ENCODE assay signal across 25 cellular contexts in the genomic region with DNA sequence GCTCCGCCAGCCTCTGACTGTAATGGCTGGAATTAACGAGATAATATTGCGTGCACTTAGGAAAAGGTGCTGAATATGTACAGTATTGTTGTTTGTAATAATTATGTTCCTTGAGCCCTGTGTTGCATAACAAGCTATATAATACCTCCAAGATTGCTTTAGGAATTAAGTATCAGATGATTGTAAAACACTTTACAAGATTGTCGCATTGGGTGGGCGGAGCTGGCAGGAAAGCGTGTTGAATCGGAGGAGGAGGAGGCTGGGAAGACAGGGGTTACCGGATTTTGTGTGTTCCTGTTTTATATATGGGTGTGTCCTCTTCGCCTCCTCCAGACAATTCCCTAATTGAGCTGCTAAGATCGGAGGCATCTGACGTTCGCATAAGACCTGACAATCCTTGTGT.
A peak's percentile ranks its signal among the peaks of the same experiment; 100 is the strongest.
DNase-seq lines count a peak whose midpoint lies in the region; ATAC-seq and TF ChIP-seq lines count a peak whose summit lies in the region.
"Had no signal": no experiment of that assay in that cellular context is flagged by ENCODE, and none has a peak within 500 bp of the region (broad histone marks: within the 10 kb centered on the region; RNA-seq: fewer than 3 reads in every experiment).

No MANE protein-coding gene starts in this region.

- H2BK5ac ChIP-seq in trophoblast cell (ENCODE audit: low read depth, low read length, poor library complexity), result no peak overlapping the region

- H3K27me3 ChIP-seq in trophoblast cell (ENCODE audit: insufficient read depth, low read length), result no peaks in the 10 kb centered on the region
- H3K27me3 ChIP-seq in naive thymus-derived CD4-positive, alpha-beta T cell (ENCODE audit: control insufficient read depth in 2 of 2, insufficient read depth in 2 of 2, low read length in 2 of 2), result no peaks in the 10 kb centered on the region
- H3K27me3 ChIP-seq: cardiac muscle cell, SJCRH30, upper lobe of left lung had no signal

- no peaks in the 10 kb centered on the region for H3K9me3 ChIP-seq in HEK293 (ENCODE audit: control insufficient read depth, insufficient read depth, low read depth, low read length)
- H3K9me3 ChIP-seq in trophoblast cell (ENCODE audit: insufficient read depth, low read depth, low read length), result no peaks in the 10 kb centered on the region
- H3K9me3 ChIP-seq in naive thymus-derived CD4-positive, alpha-beta T cell (ENCODE audit: control insufficient read depth in 2 of 3, low read length in 3 of 3), result no peaks in the 10 kb centered on the region
- H3K9me3 ChIP-seq: SJCRH30, upper lobe of left lung had no signal

- no peak overlapping the region for H2AK5ac ChIP-seq in trophoblast cell (ENCODE audit: low read length)

- H3K4me3 Mint-ChIP-seq in dendritic cell treated with granulocyte-macrophage colony-stimulating factor and Interleukin-4, amounts not matched to agents 40 ng/mL and 50 ng/mL, for 4 days, result no peak overlapping the region
- no peak overlapping the region for H3K4me3 Mint-ChIP-seq in naive thymus-derived CD4-positive, alpha-beta T cell
- H3K4me3 Mint-ChIP-seq: activated B cell treated with CpG ODN at 0.5 μM for 24 hours, mesothelial cell of epicardium, neural crest cell had no signal

- peaks cover 42% of the 10 kb centered on the region for H3K36me3 Mint-ChIP-seq in dendritic cell treated with granulocyte-macrophage colony-stimulating factor and Interleukin-4, amounts not matched to agents 40 ng/mL and 50 ng/mL, for 4 days (ENCODE audit: low read depth)
- peaks cover 5 to 38% (median 20%) of the 10 kb centered on the region in 5 donors for H3K36me3 Mint-ChIP-seq in naive thymus-derived CD4-positive, alpha-beta T cell

- H4K12ac ChIP-seq in trophoblast cell (ENCODE audit: low read depth, low read length), result no peak overlapping the region

- intact Hi-C loops in dendritic cell treated with granulocyte-macrophage colony-stimulating factor and Interleukin-4, amounts not matched to agents 40 ng/mL and 50 ng/mL, for 4 days (cut with micrococcal nuclease), result no loop called here
- intact Hi-C loops in naive thymus-derived CD4-positive, alpha-beta T cell (cut with micrococcal nuclease), result no loop called here

- no peak overlapping the region for H3K4me3 ChIP-seq in HEK293 (ENCODE audit: low read depth, low read length)
- H3K4me3 ChIP-seq in trophoblast cell (ENCODE audit: low read depth, low read length), result no peak overlapping the region
- H3K4me3 ChIP-seq in naive thymus-derived CD4-positive, alpha-beta T cell (ENCODE audit: low read length), result no peak overlapping the region
- H3K4me3 ChIP-seq: cardiac muscle cell, SJCRH30, upper lobe of left lung had no signal

- H3K27ac ChIP-seq in HEK293 (ENCODE audit: extremely low read depth, low read depth, low read length) (no peak overlapping the region), trophoblast cell (ENCODE audit: low read depth, low read length) (no peak overlapping the region)
- no peak overlapping the region for H3K27ac ChIP-seq in naive thymus-derived CD4-positive, alpha-beta T cell (ENCODE audit: low read depth, low read length)
- H3K27ac ChIP-seq: cardiac muscle cell, HL-60, SJCRH30, upper lobe of left lung had no signal

- H3K36me3 ChIP-seq in HEK293 (ENCODE audit: control insufficient read depth in 2 of 2, insufficient read depth in 1 of 2, low read length in 2 of 2) (no peaks in the 10 kb centered on the region), trophoblast cell (ENCODE audit: control insufficient read depth in 1 of 2, insufficient read depth in 2 of 2, low read length in 2 of 2) (no peaks in the 10 kb centered on the region)
- peaks cover 0 to 10% (median 0%) of the 10 kb centered on the region in 3 experiments for H3K36me3 ChIP-seq in naive thymus-derived CD4-positive, alpha-beta T cell (ENCODE audit: control insufficient read depth in 2 of 3, insufficient read depth in 3 of 3, low read length in 3 of 3)
- H3K36me3 ChIP-seq: cardiac muscle cell had no signal

- no peak overlapping the region for H3K4me2 ChIP-seq in trophoblast cell (ENCODE audit: low read length)

- H3K9me3 Mint-ChIP-seq in dendritic cell treated with granulocyte-macrophage colony-stimulating factor and Interleukin-4, amounts not matched to agents 40 ng/mL and 50 ng/mL, for 4 days, result no peaks in the 10 kb centered on the region
- peaks cover 0 to 14% (median 11%) of the 10 kb centered on the region in 11 donors for H3K9me3 Mint-ChIP-seq in naive thymus-derived CD4-positive, alpha-beta T cell

- no peaks in the 10 kb centered on the region for H3K4me1 ChIP-seq in HEK293 (ENCODE audit: control insufficient read depth, insufficient read depth, low read length)
- H3K4me1 ChIP-seq in trophoblast cell (ENCODE audit: control insufficient read depth in 1 of 2, insufficient read depth in 2 of 2, low read length in 2 of 2), result peaks cover 15 to 21% of the 10 kb centered on the region in 2 experiments
- no peaks in the 10 kb centered on the region for H3K4me1 ChIP-seq in naive thymus-derived CD4-positive, alpha-beta T cell (ENCODE audit: control insufficient read depth in 2 of 2, insufficient read depth in 2 of 2, low read length in 2 of 2)
- H3K4me1 ChIP-seq: SJCRH30 had no signal

- no peak overlapping the region for H4K8ac ChIP-seq in trophoblast cell (ENCODE audit: low read depth, low read length)

- H3K23ac ChIP-seq in trophoblast cell (ENCODE audit: low read length), result peak overlapping the region; percentile 12

- no peak overlapping the region for H2BK12ac ChIP-seq in trophoblast cell (ENCODE audit: low read length)

- TF ChIP-seq CTCF in HEK293 (tag by site-specific recombination; IDR thresholded peaks at IDR 0.05), result no peak

- no peaks in the 10 kb centered on the region for H3K79me2 ChIP-seq in trophoblast cell (ENCODE audit: control insufficient read depth, insufficient read depth, low read length, poor library complexity)

- CTCF ChIA-PET in HEK293 (lab: Yijun Ruan, JAX), result no interaction called here
- CTCF ChIA-PET in naive thymus-derived CD4-positive, alpha-beta T cell (lab: Charles Lee), result no interaction called here

- DNase-seq in CD1c-positive myeloid dendritic cell (ENCODE audit: extremely low spot score) (peak; percentile 10), trophoblast cell (no peak), H4 (ENCODE audit: low spot score) (no peak), NCI-H1436 (lab: John Stamatoyannopoulos, UW) (no peak), amniotic stem cell (lab: John Stamatoyannopoulos, UW) (no peak)
- DNase-seq in naive thymus-derived CD4-positive, alpha-beta T cell, result no peak
- DNase-seq: activated B cell treated with CpG ODN at 0.5 μM for 24 hours; activated CD4-positive, alpha-beta T cell treated with anti-CD3 and anti-CD28 coated beads, Interleukin-2, amount 50 U/mL, for 48 hours; activated gamma-delta T cell treated with Interleukin-2 at 50 U/mL for 16 hours; C1 segment of cervical spinal cord; erythroblast; left cardiac atrium; NCI-H2171; NCI-H526 treated with DMSO at 0.1 percent for 48 hours; SJCRH30; stimulated activated CD4-positive, alpha-beta T cell treated with anti-CD3 and anti-CD28 coated beads, Interleukin-2, amount 100 ng/mL, for 24 hours; stimulated activated naive CD4-positive, alpha-beta T cell treated with Interleukin-2 at 50 U/mL for 16 hours; T-helper 2 cell; upper lobe of left lung had no signal

- no CpG with 5 or more reads among the region's 12 CpGs for WGBS in trophoblast cell (ENCODE audit: extremely low coverage, insufficient coverage, insufficient read length)

- no peak overlapping the region for H3K9ac ChIP-seq in trophoblast cell (ENCODE audit: low read length)

- H3K27me3 Mint-ChIP-seq in dendritic cell treated with granulocyte-macrophage colony-stimulating factor and Interleukin-4, amounts not matched to agents 40 ng/mL and 50 ng/mL, for 4 days, result no peaks in the 10 kb centered on the region
- no peaks in the 10 kb centered on the region for H3K27me3 Mint-ChIP-seq in naive thymus-derived CD4-positive, alpha-beta T cell
- H3K27me3 Mint-ChIP-seq: activated B cell treated with CpG ODN at 0.5 μM for 24 hours had no signal

- H3K14ac ChIP-seq in trophoblast cell (ENCODE audit: low read length), result no peak overlapping the region

- H4K91ac ChIP-seq in trophoblast cell (ENCODE audit: low read depth, low read length), result no peak overlapping the region

- H2AFZ ChIP-seq in trophoblast cell (ENCODE audit: insufficient read depth, low read length, poor library complexity), result no peak overlapping the region

- H3K27ac Mint-ChIP-seq in dendritic cell treated with granulocyte-macrophage colony-stimulating factor and Interleukin-4, amounts not matched to agents 40 ng/mL and 50 ng/mL, for 4 days, result peak overlapping the region; percentile 28
- peak overlapping the region in 1 of 9 donors; percentile 5 for H3K27ac Mint-ChIP-seq in naive thymus-derived CD4-positive, alpha-beta T cell
- H3K27ac Mint-ChIP-seq: activated B cell treated with CpG ODN at 0.5 μM for 24 hours had no signal

- no peak overlapping the region for H2BK120ac ChIP-seq in trophoblast cell (ENCODE audit: insufficient read depth, low read length, poor library complexity)

- no peak for ATAC-seq in naive thymus-derived CD4-positive, alpha-beta T cell

- H3K18ac ChIP-seq in trophoblast cell (ENCODE audit: low read length), result no peak overlapping the region

- H3K4me1 Mint-ChIP-seq in dendritic cell treated with granulocyte-macrophage colony-stimulating factor and Interleukin-4, amounts not matched to agents 40 ng/mL and 50 ng/mL, for 4 days (ENCODE audit: low read depth), result peaks cover 33% of the 10 kb centered on the region
- peaks cover 0 to 7% (median 0%) of the 10 kb centered on the region in 7 donors for H3K4me1 Mint-ChIP-seq in naive thymus-derived CD4-positive, alpha-beta T cell
- H3K4me1 Mint-ChIP-seq: activated B cell treated with CpG ODN at 0.5 μM for 24 hours had no signal

- POLR2A ChIA-PET in HEK293 (lab: Yijun Ruan, JAX), result interaction anchor here (0.8 kb wide), 1 partner anchor 30 kb away, joined by 6 read pairs; no protein-coding TSS in a partner anchor
- POLR2A ChIA-PET in naive thymus-derived CD4-positive, alpha-beta T cell (lab: Charles Lee), result interaction anchor here (0.8 kb wide), 1 partner anchor 12 kb away, joined by 3 read pairs; no protein-coding TSS in a partner anchor

- no peak overlapping the region for H3K4ac ChIP-seq in trophoblast cell (ENCODE audit: low read depth, low read length)

- H3K79me1 ChIP-seq in trophoblast cell (ENCODE audit: low read length), result peaks cover 10% of the 10 kb centered on the region

TF ChIP-seq in HEK293, 187 proteins besides CTCF, POLR2A, EP300 and RAD21 (continues in another document):
- no peak for TF ChIP-seq REPIN1 (tag by site-specific recombination; IDR thresholded peaks at IDR 0.05; ENCODE audit: low read depth)
